ENCODE assay signal across 20 cellular contexts in genomic region chr19:42501733-42502132, GRCh38. TPM values are rescaled to one million over a fixed set of nuclear protein-coding genes. Genes with fewer than 3 reads are reported as not detected.
DNase-seq lines count a peak whose midpoint lies in the region; ATAC-seq lines count a peak whose summit lies in the region.
"Had no signal": no experiment of that assay in that cellular context is flagged by ENCODE, and none has a peak within 500 bp of the region (broad histone marks: within the 10 kb centered on the region; RNA-seq: fewer than 3 reads in every experiment).

No MANE protein-coding gene starts in this region.

- in situ Hi-C loops in ACHN (cut with HindIII; ENCODE audit: low pct_ligation_motif_present, low pct_unique_long_range_greater_than_20kb, low sequenced_read_pairs) = no loop called here

- no peaks in the 10 kb centered on the region for H3K27me3 Mint-ChIP-seq in activated naive CD8-positive, alpha-beta T cell treated with anti-CD3 and anti-CD28 coated beads for 36 hours
- H3K27me3 Mint-ChIP-seq in activated naive CD8-positive, alpha-beta T cell treated with anti-CD3 and anti-CD28 coated beads, Interleukin-2, amount 50 U/mL, for 24 hours = no peaks in the 10 kb centered on the region
- H3K27me3 Mint-ChIP-seq in activated T-helper 17 cell treated with anti-CD3 and anti-CD28 coated beads, Interleukin-2, amount 50 U/mL, for 72 hours = no peaks in the 10 kb centered on the region

- H3K9me3 Mint-ChIP-seq in activated naive CD8-positive, alpha-beta T cell treated with anti-CD3 and anti-CD28 coated beads for 36 hours = no peaks in the 10 kb centered on the region
- no peaks in the 10 kb centered on the region for H3K9me3 Mint-ChIP-seq in activated naive CD8-positive, alpha-beta T cell treated with anti-CD3 and anti-CD28 coated beads, Interleukin-2, amount 50 U/mL, for 24 hours
- no peaks in the 10 kb centered on the region for H3K9me3 Mint-ChIP-seq in activated T-helper 17 cell treated with anti-CD3 and anti-CD28 coated beads, Interleukin-2, amount 50 U/mL, for 72 hours

- DNase-seq in activated CD4-positive, CD25-positive, alpha-beta regulatory T cell treated with anti-CD3 and anti-CD28 coated beads, Interleukin-2, amount 50 U/mL, for 72 hours = no peak
- DNase-seq in activated naive CD8-positive, alpha-beta T cell treated with anti-CD3 and anti-CD28 coated beads for 36 hours = no peak
- DNase-seq in activated naive CD8-positive, alpha-beta T cell treated with anti-CD3 and anti-CD28 coated beads, Interleukin-2, amount 50 U/mL, for 24 hours = no peak
- DNase-seq in ACHN (no peak), COLO829 (ENCODE audit: low spot score) (no peak)
- DNase-seq: 8988T, DMS53, EL, GF-D8, GOT3, IMR-90, NCI-H1092 treated with DMSO at 0.1 percent for 48 hours, NCI-H1436 treated with DMSO at 0.1 percent for 48 hours, NCI-H1930, NCI-H226, NCI-H510A treated with DMSO at 0.1 percent for 48 hours, NCI-H748 treated with DMSO at 0.1 percent for 48 hours, SHP77 treated with DMSO at 0.1 percent for 48 hours had no signal

- H3K36me3 Mint-ChIP-seq in activated naive CD8-positive, alpha-beta T cell treated with anti-CD3 and anti-CD28 coated beads for 36 hours = no peaks in the 10 kb centered on the region
- no peaks in the 10 kb centered on the region for H3K36me3 Mint-ChIP-seq in activated naive CD8-positive, alpha-beta T cell treated with anti-CD3 and anti-CD28 coated beads, Interleukin-2, amount 50 U/mL, for 24 hours (ENCODE audit: low read depth)
- no peaks in the 10 kb centered on the region for H3K36me3 Mint-ChIP-seq in activated T-helper 17 cell treated with anti-CD3 and anti-CD28 coated beads, Interleukin-2, amount 50 U/mL, for 72 hours (ENCODE audit: low read depth)

- H3K4me3 Mint-ChIP-seq in activated naive CD8-positive, alpha-beta T cell treated with anti-CD3 and anti-CD28 coated beads for 36 hours = no peak overlapping the region
- no peak overlapping the region for H3K4me3 Mint-ChIP-seq in activated naive CD8-positive, alpha-beta T cell treated with anti-CD3 and anti-CD28 coated beads, Interleukin-2, amount 50 U/mL, for 24 hours
- H3K4me3 Mint-ChIP-seq in activated T-helper 17 cell treated with anti-CD3 and anti-CD28 coated beads, Interleukin-2, amount 50 U/mL, for 72 hours = peak overlapping the region; percentile 50

- ATAC-seq in activated CD4-positive, CD25-positive, alpha-beta regulatory T cell treated with anti-CD3 and anti-CD28 coated beads, Interleukin-2, amount 50 U/mL, for 24 hours = peak; percentile 72 to 80
- ATAC-seq in activated naive CD8-positive, alpha-beta T cell treated with anti-CD3 and anti-CD28 coated beads, Interleukin-2, amount 50 U/mL, for 24 hours = no peak
- peak; percentile 89 for ATAC-seq in activated T-helper 17 cell treated with anti-CD3 and anti-CD28 coated beads, Interleukin-2, amount 50 U/mL, for 72 hours (replicated peaks)

- H3K27ac Mint-ChIP-seq in activated naive CD8-positive, alpha-beta T cell treated with anti-CD3 and anti-CD28 coated beads for 36 hours = peak overlapping the region; percentile 18
- no peak overlapping the region for H3K27ac Mint-ChIP-seq in activated naive CD8-positive, alpha-beta T cell treated with anti-CD3 and anti-CD28 coated beads, Interleukin-2, amount 50 U/mL, for 24 hours
- peak overlapping the region; percentile 61 for H3K27ac Mint-ChIP-seq in activated T-helper 17 cell treated with anti-CD3 and anti-CD28 coated beads, Interleukin-2, amount 50 U/mL, for 72 hours

- peaks cover 18% of the 10 kb centered on the region for H3K4me1 Mint-ChIP-seq in activated naive CD8-positive, alpha-beta T cell treated with anti-CD3 and anti-CD28 coated beads for 36 hours
- peaks cover 22% of the 10 kb centered on the region for H3K4me1 Mint-ChIP-seq in activated naive CD8-positive, alpha-beta T cell treated with anti-CD3 and anti-CD28 coated beads, Interleukin-2, amount 50 U/mL, for 24 hours
- peaks cover 23% of the 10 kb centered on the region for H3K4me1 Mint-ChIP-seq in activated T-helper 17 cell treated with anti-CD3 and anti-CD28 coated beads, Interleukin-2, amount 50 U/mL, for 72 hours

RNA-seq across cellular contexts. Expression of gene CEACAM1, which starts 26.5 kb away (rescaled TPM):
- 1 to 10 TPM; 3.3 to 3.5 TPM for total RNA-seq in activated naive CD8-positive, alpha-beta T cell treated with anti-CD3 and anti-CD28 coated beads for 36 hours
- 10 to 100 TPM; 20.5 to 24.2 TPM for total RNA-seq in activated T-helper 17 cell treated with anti-CD3 and anti-CD28 coated beads, Interleukin-2, amount 50 U/mL, for 72 hours
- total RNA-seq: IMR-90 had no signal

RNA-seq across cellular contexts. Expression of gene CXCL17, which starts 59.0 kb away (rescaled TPM):
- not detected for total RNA-seq in activated naive CD8-positive, alpha-beta T cell treated with anti-CD3 and anti-CD28 coated beads for 36 hours
- total RNA-seq in activated T-helper 17 cell treated with anti-CD3 and anti-CD28 coated beads, Interleukin-2, amount 50 U/mL, for 72 hours = not detected
- total RNA-seq: IMR-90 had no signal

Comparison
In these comparisons a context has a peak if more than half of its experiments do, and no peak if none do; other contexts are left out.
1. RNA of gene CEACAM1, which starts 26.5 kb away (total RNA-seq): 20.5 to 24.2 TPM in activated T-helper 17 cell treated with anti-CD3 and anti-CD28 coated beads, Interleukin-2, amount 50 U/mL, for 72 hours; 3.3 to 3.5 TPM in activated naive CD8-positive, alpha-beta T cell treated with anti-CD3 and anti-CD28 coated beads for 36 hours; every median in the first group is over 4 times any median in the second.